Comparison of ENCODE assay signal across 8 cellular contexts in genomic region chr14:105314287-105315185, GRCh38. TPM values are rescaled to one million over a fixed set of nuclear protein-coding genes. Genes with fewer than 3 reads are reported as not detected.
DNase-seq lines count a peak whose midpoint lies in the region; ATAC-seq, FAIRE-seq and TF ChIP-seq lines count a peak whose summit lies in the region.

TSS of gene PACS2 (plus strand) at chr14:105314748. CDS start at chr14:105314919, 171 bp downstream.

- peak within 1 kb of the TSS; percentile 96 for H2AFZ ChIP-seq in hepatocyte

- ATAC-seq in HG02588 (IDR thresholded peaks at IDR 0.05; ENCODE audit: unreplicated experiment) (peak; percentile 73), HG03469 (IDR thresholded peaks at IDR 0.05; ENCODE audit: unreplicated experiment) (no peak)

- no peaks in the 10 kb centered on the region for H3K9me3 ChIP-seq in hepatocyte (ENCODE audit: low read depth)

- H3K9me2 ChIP-seq in hepatocyte (replicated peaks; ENCODE audit: insufficient read depth), result no peaks in the 10 kb centered on the region

- no peak for TF ChIP-seq POLR2A in GM12891 (IDR thresholded peaks at IDR 0.05; ENCODE audit: low read depth, low read length)

- peaks cover 24% of the 10 kb centered on the region for H3K4me1 ChIP-seq in hepatocyte (ENCODE audit: insufficient read depth)

- DNase-seq in GM12891 (ENCODE audit: insufficient read length, low spot score) (peak; percentile 99), NCI-H1105 treated with DMSO at 0.1 percent for 48 hours (lab: John Stamatoyannopoulos, UW) (peak; percentile 75), T-helper 9 cell (peak; percentile 67), astrocyte of the hippocampus (ENCODE audit: low read depth, low spot score) (peak; percentile 97), hepatocyte (ENCODE audit: low spot score) (peak; percentile 97), retinal pigment epithelial cell (ENCODE audit: low read depth) (peak; percentile 33)

- H3K79me2 ChIP-seq in hepatocyte, result peaks cover 45% of the 10 kb centered on the region

- peak; percentile 99 for FAIRE-seq in GM12891 (lab: Jason Lieb, UNC)

- H3K36me3 ChIP-seq in hepatocyte (replicated peaks; ENCODE audit: insufficient read depth, low read depth), result no peaks in the 10 kb centered on the region

- peak within 1 kb of the TSS; percentile 99 for H3K4me2 ChIP-seq in hepatocyte

- 0% methylated on average over 14 of the region's 160 CpGs for WGBS in hepatocyte (ENCODE audit: low lambda C conversion rate, missing lambda C conversion rate)

- no peak for TF ChIP-seq CTCF in hepatocyte (IDR thresholded peaks at IDR 0.05; ENCODE audit: poor library complexity)
- no peak for TF ChIP-seq CTCF in retinal pigment epithelial cell (conservative IDR thresholded peaks at IDR 0.05; ENCODE audit: low read depth, low read length)

- H3K27me3 ChIP-seq in hepatocyte, result no peaks in the 10 kb centered on the region

- peak within 1 kb of the TSS; percentile 93 for H3K4me3 ChIP-seq in hepatocyte
- H3K4me3 ChIP-seq in retinal pigment epithelial cell (ENCODE audit: low read length), result peak within 1 kb of the TSS; percentile 66

- H4K20me1 ChIP-seq in hepatocyte (ENCODE audit: insufficient read depth, poor library complexity, severe bottlenecking), result peaks cover 39% of the 10 kb centered on the region

- H3K27ac ChIP-seq in hepatocyte, result peak within 1 kb of the TSS; percentile 98

TF ChIP-seq in GM12891, 5 proteins besides CTCF, POLR2A, EP300 and RAD21:
- TF ChIP-seq POLR2AphosphoS5 (IDR thresholded peaks at IDR 0.05; ENCODE audit: low read depth, low read length), result no peak
- no peak for TF ChIP-seq PAX5 (IDR thresholded peaks at IDR 0.05; ENCODE audit: insufficient read depth, low read length, severe bottlenecking)
- no peak for TF ChIP-seq SPI1 (IDR thresholded peaks at IDR 0.05; ENCODE audit: low read depth, low read length)
- no peak for TF ChIP-seq TAF1 (IDR thresholded peaks at IDR 0.05; ENCODE audit: low read depth, low read length)
- TF ChIP-seq POU2F2 (IDR thresholded peaks at IDR 0.05; ENCODE audit: low read depth, low read length), result no peak

RNA-seq across cellular contexts. Expression of gene PACS2, which starts in this region (rescaled TPM):
- polyA plus RNA-seq in GM12891 (2012; ENCODE audit: low read depth, missing spikeins), result 13.4 TPM
- 31.9 and 41.1 TPM in 2 replicates for total RNA-seq in hepatocyte
- 53.1 and 54.5 TPM in 2 replicates for polyA plus RNA-seq in hepatocyte

Comparison
In these comparisons a context has a peak if more than half of its experiments do, and no peak if none do; other contexts are left out.
1. DNase-seq: peak in every context shown above with its lines; median percentile 99 in GM12891; 97 in astrocyte of the hippocampus; 97 in hepatocyte; 75 in NCI-H1105 treated with DMSO at 0.1 percent for 48 hours; 67 in T-helper 9 cell; 33 in retinal pigment epithelial cell.